ENCODE assay signal across 9 cellular contexts in genomic region chr1:54965624-54966340, GRCh38. TPM values are rescaled to one million over a fixed set of nuclear protein-coding genes. Genes with fewer than 3 reads are reported as not detected.
DNase-seq lines count a peak whose midpoint lies in the region; ATAC-seq and TF ChIP-seq lines count a peak whose summit lies in the region.
"Had no signal": no experiment of that assay in that cellular context is flagged by ENCODE, and none has a peak within 500 bp of the region (broad histone marks: within the 10 kb centered on the region; RNA-seq: fewer than 3 reads in every experiment).

No MANE protein-coding gene starts in this region.

- WGBS in transverse colon (ENCODE audit: low coverage in 1 of 2), 2 donors = 48 to 57% methylated on average over 3 to 7 of the region's 7 CpGs

- no peaks in the 10 kb centered on the region for H3K36me3 Mint-ChIP-seq in activated naive CD8-positive, alpha-beta T cell treated with anti-CD3 and anti-CD28 coated beads, Interleukin-2, amount 10 ng/mL, durations not matched to agents 7 days and 5 days
- H3K36me3 Mint-ChIP-seq in activated naive CD8-positive, alpha-beta T cell treated with anti-CD3 and anti-CD28 coated beads for 36 hours = no peaks in the 10 kb centered on the region
- H3K36me3 Mint-ChIP-seq in chondrocyte (ENCODE audit: low read depth) = no peaks in the 10 kb centered on the region

- peaks cover 9% of the 10 kb centered on the region for H3K4me1 Mint-ChIP-seq in activated naive CD8-positive, alpha-beta T cell treated with anti-CD3 and anti-CD28 coated beads, Interleukin-2, amount 10 ng/mL, durations not matched to agents 7 days and 5 days
- peaks cover 5% of the 10 kb centered on the region for H3K4me1 Mint-ChIP-seq in activated naive CD8-positive, alpha-beta T cell treated with anti-CD3 and anti-CD28 coated beads for 36 hours
- no peaks in the 10 kb centered on the region for H3K4me1 Mint-ChIP-seq in chondrocyte (ENCODE audit: low read depth)

- DNase-seq in activated naive CD8-positive, alpha-beta T cell treated with anti-CD3 and anti-CD28 coated beads, Interleukin-2, amount 10 ng/mL, durations not matched to agents 7 days and 5 days = no peak
- DNase-seq in activated naive CD8-positive, alpha-beta T cell treated with anti-CD3 and anti-CD28 coated beads for 36 hours = no peak
- DNase-seq in RWPE1 (ENCODE audit: low spot score) (no peak), foreskin fibroblast (peak; percentile 54 to 77), transverse colon (peak; percentile 45), T-helper 9 cell (no peak), chondrocyte (ENCODE audit: low spot score) (no peak)

- TF ChIP-seq CTCF in RWPE1 (conservative IDR thresholded peaks at IDR 0.05; ENCODE audit: low read depth) = no peak
- no peak for TF ChIP-seq CTCF in foreskin fibroblast (IDR thresholded peaks at IDR 0.05; ENCODE audit: low read depth, low read length)
- TF ChIP-seq CTCF in transverse colon (IDR thresholded peaks at IDR 0.05) = no peak
- no peak for TF ChIP-seq CTCF in chondrocyte (IDR thresholded peaks at IDR 0.05)

- H3K9me3 Mint-ChIP-seq in activated naive CD8-positive, alpha-beta T cell treated with anti-CD3 and anti-CD28 coated beads, Interleukin-2, amount 10 ng/mL, durations not matched to agents 7 days and 5 days = no peaks in the 10 kb centered on the region
- no peaks in the 10 kb centered on the region for H3K9me3 Mint-ChIP-seq in activated naive CD8-positive, alpha-beta T cell treated with anti-CD3 and anti-CD28 coated beads for 36 hours
- no peaks in the 10 kb centered on the region for H3K9me3 Mint-ChIP-seq in chondrocyte (ENCODE audit: low read depth)

- H3K36me3 ChIP-seq in transverse colon = no peaks in the 10 kb centered on the region

- peak; percentile 67 for ATAC-seq in activated naive CD8-positive, alpha-beta T cell treated with anti-CD3 and anti-CD28 coated beads, Interleukin-2, amount 10 ng/mL, durations not matched to agents 7 days and 5 days (ENCODE audit: low read depth)
- peak; percentile 92 for ATAC-seq in HG03103 (IDR thresholded peaks at IDR 0.05; ENCODE audit: low read depth, unreplicated experiment)

- intact Hi-C loops in transverse colon (cut with DNase I; ENCODE audit: low total_unique reads) = no loop called here

- H3K27me3 ChIP-seq in transverse colon = no peaks in the 10 kb centered on the region

- no peak for TF ChIP-seq POLR2A in transverse colon (IDR thresholded peaks at IDR 0.05)

- POLR2A ChIA-PET in activated naive CD8-positive, alpha-beta T cell treated with anti-CD3 and anti-CD28 coated beads, Interleukin-2, amount 10 ng/mL, durations not matched to agents 7 days and 5 days (lab: Charles Lee) = no interaction called here
- POLR2A ChIA-PET in RWPE1 (lab: Yijun Ruan, JAX; ENCODE audit: low non-redundant PET) = no interaction called here

- H3K4me3 ChIP-seq in foreskin fibroblast (ENCODE audit: low read depth in 1 of 2, low read length in 2 of 2) (no peak overlapping the region), transverse colon (no peak overlapping the region)

- CTCF ChIA-PET in RWPE1 (lab: Yijun Ruan, JAX) = interaction anchor here (0.9 kb wide), 1 partner anchor 30 kb away, joined by 3 read pairs; no protein-coding TSS in a partner anchor

- H3K4me3 Mint-ChIP-seq in activated naive CD8-positive, alpha-beta T cell treated with anti-CD3 and anti-CD28 coated beads, Interleukin-2, amount 10 ng/mL, durations not matched to agents 7 days and 5 days = peak overlapping the region; percentile 39
- H3K4me3 Mint-ChIP-seq in activated naive CD8-positive, alpha-beta T cell treated with anti-CD3 and anti-CD28 coated beads for 36 hours = no peak overlapping the region
- no peak overlapping the region for H3K4me3 Mint-ChIP-seq in chondrocyte (ENCODE audit: unreplicated experiment)

- no peaks in the 10 kb centered on the region for H3K4me1 ChIP-seq in transverse colon

- in situ Hi-C loops in transverse colon (cut with MboI; ENCODE audit: low pct_ligation_motif_present in 1 of 4, low pct_unique_long_range_greater_than_20kb in 1 of 4, low sequenced_read_pairs in 3 of 4) = no loop called here

- peak overlapping the region; percentile 24; the same call in 1 of the 2 replicates for H3K27ac ChIP-seq in RWPE1
- H3K27ac ChIP-seq in transverse colon = no peak overlapping the region

- no peak overlapping the region for H3K27ac Mint-ChIP-seq in activated naive CD8-positive, alpha-beta T cell treated with anti-CD3 and anti-CD28 coated beads, Interleukin-2, amount 10 ng/mL, durations not matched to agents 7 days and 5 days
- H3K27ac Mint-ChIP-seq in activated naive CD8-positive, alpha-beta T cell treated with anti-CD3 and anti-CD28 coated beads for 36 hours = no peak overlapping the region
- no peak overlapping the region for H3K27ac Mint-ChIP-seq in chondrocyte (ENCODE audit: unreplicated experiment)

- no peak for TF ChIP-seq EP300 in transverse colon (IDR thresholded peaks at IDR 0.05; ENCODE audit: low read depth)

- no peaks in the 10 kb centered on the region for H3K9me3 ChIP-seq in transverse colon

- H3K27me3 Mint-ChIP-seq in activated naive CD8-positive, alpha-beta T cell treated with anti-CD3 and anti-CD28 coated beads, Interleukin-2, amount 10 ng/mL, durations not matched to agents 7 days and 5 days = peaks cover 7% of the 10 kb centered on the region
- peaks cover 8% of the 10 kb centered on the region for H3K27me3 Mint-ChIP-seq in activated naive CD8-positive, alpha-beta T cell treated with anti-CD3 and anti-CD28 coated beads for 36 hours
- H3K27me3 Mint-ChIP-seq in chondrocyte (ENCODE audit: low read depth) = no peaks in the 10 kb centered on the region

RNA-seq across cellular contexts. Expression of gene TMEM61, which starts 14.6 kb away (rescaled TPM):
- not detected for total RNA-seq in activated naive CD8-positive, alpha-beta T cell treated with anti-CD3 and anti-CD28 coated beads, Interleukin-2, amount 10 ng/mL, durations not matched to agents 7 days and 5 days
- total RNA-seq in activated naive CD8-positive, alpha-beta T cell treated with anti-CD3 and anti-CD28 coated beads for 36 hours = not detected
- total RNA-seq in transverse colon = 10 to 100 TPM in 1 of 4 donors, 1 to 10 TPM in 3; 7.1 to 24.8 (median 8.5) TPM
- total RNA-seq in chondrocyte = not detected in 3 replicates
- total RNA-seq: activated CD8-positive, alpha-beta memory T cell treated with anti-CD3 and anti-CD28 coated beads for 36 hours had no signal

RNA-seq across cellular contexts. Expression of gene BSND, which starts 33.0 kb away (rescaled TPM):
- not detected for total RNA-seq in activated naive CD8-positive, alpha-beta T cell treated with anti-CD3 and anti-CD28 coated beads, Interleukin-2, amount 10 ng/mL, durations not matched to agents 7 days and 5 days
- total RNA-seq in activated naive CD8-positive, alpha-beta T cell treated with anti-CD3 and anti-CD28 coated beads for 36 hours = not detected
- total RNA-seq in transverse colon (not detected), chondrocyte (not detected in 3 replicates)
- total RNA-seq: activated CD8-positive, alpha-beta memory T cell treated with anti-CD3 and anti-CD28 coated beads for 36 hours had no signal

Comparison
In these comparisons a context has a peak if more than half of its experiments do, and no peak if none do; other contexts are left out.
1. DNase-seq: peak in foreskin fibroblast (2 of 2) and transverse colon (single experiment); none in activated naive CD8-positive, alpha-beta T cell treated with anti-CD3 and anti-CD28 coated beads, Interleukin-2, amount 10 ng/mL, durations not matched to agents 7 days and 5 days (single experiment), activated naive CD8-positive, alpha-beta T cell treated with anti-CD3 and anti-CD28 coated beads for 36 hours (single experiment), RWPE1 (single experiment), T-helper 9 cell (single experiment) and chondrocyte (single experiment).